ENCODE assay signal across 24 cellular contexts in the genomic region with DNA sequence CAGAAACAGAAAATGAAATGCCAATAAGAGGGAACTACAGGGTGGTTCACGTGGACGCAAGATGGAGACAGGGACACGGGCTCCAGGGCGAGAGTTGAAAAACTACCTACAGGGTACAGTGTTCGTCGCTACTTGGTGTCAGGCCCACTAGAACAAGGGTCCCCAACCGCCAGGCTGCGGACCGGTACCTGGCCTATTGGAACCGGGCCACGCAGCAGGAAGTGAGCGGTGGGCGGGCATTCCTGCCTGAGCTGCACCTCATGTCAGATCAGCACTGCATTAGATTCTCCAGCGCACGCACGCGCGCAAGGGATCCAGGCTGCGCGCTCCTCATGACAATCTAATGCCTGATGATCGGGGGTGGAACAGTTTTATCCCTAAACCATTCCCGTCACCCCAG. TPM values are rescaled to one million over a fixed set of nuclear protein-coding genes. Genes with fewer than 3 reads are reported as not detected.
DNase-seq lines count a peak whose midpoint lies in the region; ATAC-seq, FAIRE-seq and TF ChIP-seq lines count a peak whose summit lies in the region.
"Had no signal": no experiment of that assay in that cellular context is flagged by ENCODE, and none has a peak within 500 bp of the region (broad histone marks: within the 10 kb centered on the region; RNA-seq: fewer than 3 reads in every experiment).

No MANE protein-coding gene starts in this region.

- H4K20me1 ChIP-seq in PC-3 (ENCODE audit: low read length), result no peaks in the 10 kb centered on the region; the same call in 1 of the 2 replicates
- H4K20me1 ChIP-seq in K562 (replicated peaks; ENCODE audit: control insufficient read depth, insufficient read depth, low read length), result no peaks in the 10 kb centered on the region

- intact Hi-C loops in Caco-2 (cut with micrococcal nuclease; ENCODE audit: unreplicated experiment), result no loop called here
- intact Hi-C loops in PC-3 (cut with micrococcal nuclease), result no loop called here
- intact Hi-C loops in K562 (cut with micrococcal nuclease), result no loop called here
- intact Hi-C loops in lower lobe of right lung (cut with DNase I), result loop anchor here (10.0 kb wide), 1 partner anchor 49 kb away; no protein-coding TSS in a partner anchor
- intact Hi-C loops in pancreas (cut with DNase I), result loop anchor here in 1 of 3 donors (10.0 kb wide), 1 partner anchor 49 kb away; no protein-coding TSS in a partner anchor

- H3K9me3 ChIP-seq in Caco-2, result no peaks in the 10 kb centered on the region
- H3K9me3 ChIP-seq in PC-3 (ENCODE audit: low read length), result no peaks in the 10 kb centered on the region
- no peaks in the 10 kb centered on the region for H3K9me3 ChIP-seq in K562 (replicated peaks; ENCODE audit: control insufficient read depth, insufficient read depth, low read depth, low read length)
- no peaks in the 10 kb centered on the region for H3K9me3 ChIP-seq in lower lobe of right lung
- H3K9me3 ChIP-seq in pancreas, result no peaks in the 10 kb centered on the region
- H3K9me3 ChIP-seq: BLaER1, HAP-1 had no signal

- H3K4me3 Mint-ChIP-seq in Caco-2 (ENCODE audit: unreplicated experiment), result no peak overlapping the region
- H3K4me3 Mint-ChIP-seq: B cell; CD4-positive, CD25-positive, alpha-beta regulatory T cell; CD8-positive, alpha-beta T cell; HFFc6 had no signal

- H3K36me3 Mint-ChIP-seq in Caco-2 (ENCODE audit: insufficient read depth, unreplicated experiment), result peaks cover 72% of the 10 kb centered on the region

- no peaks in the 10 kb centered on the region for H3F3A ChIP-seq in PC-3 (ENCODE audit: low read length, unreplicated experiment)

- no peak overlapping the region for H3K4me2 ChIP-seq in PC-3 (ENCODE audit: low read length)
- H3K4me2 ChIP-seq in K562 (ENCODE audit: insufficient read depth, low read length), result no peak overlapping the region
- H3K4me2 ChIP-seq: BLaER1 had no signal

- DNase-seq in Caco-2, result no peak
- DNase-seq in PC-3, result no peak
- DNase-seq in K562 (ENCODE audit: extremely low read depth in 1 of 4, low spot score in 3 of 4), result no peak
- DNase-seq in substantia nigra (lab: John Stamatoyannopoulos, UW), result no peak
- no peak for DNase-seq in lower lobe of right lung
- no peak for DNase-seq in NCI-H524 treated with DMSO at 0.1 percent for 48 hours (lab: John Stamatoyannopoulos, UW)
- DNase-seq in pancreas, result no peak
- DNase-seq: CD4-positive, CD25-positive, alpha-beta regulatory T cell; CD8-positive, alpha-beta T cell; DMS 273 treated with DMSO at 0.1 percent for 48 hours; DMS79; EL; GDM1; GOT3; HFFc6 had no signal

- no peak for TF ChIP-seq EP300 in K562 (IDR thresholded peaks at IDR 0.05; ENCODE audit: low read length)

- no peaks in the 10 kb centered on the region for H3K27me3 ChIP-seq in Caco-2 (replicated peaks; ENCODE audit: control insufficient read depth, insufficient read depth, low read length)
- no peaks in the 10 kb centered on the region for H3K27me3 ChIP-seq in PC-3 (ENCODE audit: low read length)
- H3K27me3 ChIP-seq in K562 (ENCODE audit: control insufficient read depth in 2 of 2, insufficient read depth in 2 of 2, low read length in 2 of 2), result no peaks in the 10 kb centered on the region
- no peaks in the 10 kb centered on the region for H3K27me3 ChIP-seq in lower lobe of right lung (ENCODE audit: low read depth)
- no peaks in the 10 kb centered on the region for H3K27me3 ChIP-seq in pancreas
- H3K27me3 ChIP-seq: BLaER1 had no signal

- H3K27ac Mint-ChIP-seq in Caco-2 (ENCODE audit: unreplicated experiment), result no peak overlapping the region
- H3K27ac Mint-ChIP-seq: B cell; CD8-positive, alpha-beta T cell; HFFc6 had no signal

- H3K36me3 ChIP-seq in Caco-2 (ENCODE audit: control insufficient read depth, insufficient read depth, low read length) (peaks cover 4% of the 10 kb centered on the region), PC-3 (ENCODE audit: low read depth, low read length) (peaks cover 14% of the 10 kb centered on the region; the same call in 1 of the 2 replicates), K562 (ENCODE audit: control insufficient read depth, insufficient read depth, low read length) (peaks cover 33% of the 10 kb centered on the region; the same call in 2 of the 3 replicates), lower lobe of right lung (peaks cover 59% of the 10 kb centered on the region), pancreas (peaks cover 0 to 7% (median 2%) of the 10 kb centered on the region in 3 donors)

- H3K9ac ChIP-seq in PC-3 (ENCODE audit: low read length), result no peak overlapping the region
- no peak overlapping the region for H3K9ac ChIP-seq in K562 (ENCODE audit: insufficient read depth in 1 of 2, low read depth in 2 of 2, low read length in 2 of 2)
- H3K9ac ChIP-seq: BLaER1 had no signal

- H3K79me2 ChIP-seq in PC-3 (ENCODE audit: low read length), result peaks cover 10% of the 10 kb centered on the region
- no peaks in the 10 kb centered on the region for H3K79me2 ChIP-seq in K562 (ENCODE audit: control insufficient read depth, insufficient read depth, low read length)

- H3K27me3 Mint-ChIP-seq in Caco-2 (ENCODE audit: insufficient read depth, unreplicated experiment), result no peaks in the 10 kb centered on the region
- H3K27me3 Mint-ChIP-seq: B cell; CD4-positive, CD25-positive, alpha-beta regulatory T cell had no signal

- no peak for TF ChIP-seq POLR2A in K562 (conservative IDR thresholded peaks at IDR 0.05)

- H3K27ac ChIP-seq in PC-3 (ENCODE audit: low read length) (no peak overlapping the region), K562 (ENCODE audit: extremely low read depth, low read depth, low read length) (no peak overlapping the region), substantia nigra (ENCODE audit: low read depth, low read length, poor library complexity, severe bottlenecking) (peak overlapping the region; percentile 90), lower lobe of right lung (no peak overlapping the region), pancreas (no peak overlapping the region)
- H3K27ac ChIP-seq: BLaER1, C4-2B had no signal

- H3K9me2 ChIP-seq in PC-3 (replicated peaks; ENCODE audit: low read length), result no peaks in the 10 kb centered on the region

- no peak for TF ChIP-seq RAD21 in K562 (CRISPR knock-in tag; conservative IDR thresholded peaks at IDR 0.05 in 1 of 2, IDR thresholded peaks at IDR 0.05 in 1 of 2)

- FAIRE-seq in K562 (lab: Jason Lieb, UNC), result no peak
- FAIRE-seq in pancreas (lab: Jason Lieb, UNC), result no peak
- FAIRE-seq: D721Med, GM12891, GM18507, H54 had no signal

- in situ Hi-C loops in K562 (cut with MboI), result no loop called here

- H2AFZ ChIP-seq in PC-3 (ENCODE audit: low read length) (no peak overlapping the region), K562 (ENCODE audit: low read depth, low read length) (no peak overlapping the region)

- no peaks in the 10 kb centered on the region for H3K4me1 Mint-ChIP-seq in Caco-2 (ENCODE audit: low read depth, unreplicated experiment)

- CTCF ChIA-PET in Caco-2 (lab: Charles Lee), result no interaction called here
- CTCF ChIA-PET in PC-3 (lab: Charles Lee), result no interaction called here
- CTCF ChIA-PET in K562 (lab: Yijun Ruan, JAX; ENCODE audit: low intra/inter-chr PET ratio), result no interaction called here

- 93% methylated on average over 9 of the region's 22 CpGs for WGBS in K562 (ENCODE audit: insufficient coverage, low coverage, missing lambda C conversion rate)
- 97 to 98% methylated on average over 22 of the region's 22 CpGs for WGBS in pancreas, 2 donors

- H3K9me3 Mint-ChIP-seq in Caco-2 (ENCODE audit: unreplicated experiment), result no peaks in the 10 kb centered on the region
- H3K9me3 Mint-ChIP-seq: CD4-positive, CD25-positive, alpha-beta regulatory T cell; CD8-positive, alpha-beta T cell; HFFc6 had no signal

- TF ChIP-seq CTCF in Caco-2 (IDR thresholded peaks at IDR 0.05; ENCODE audit: insufficient read depth in 1 of 2, low read depth in 1 of 2, low read length in 1 of 2, severe bottlenecking in 1 of 2, unreplicated experiment in 1 of 2) (no peak), PC-3 (conservative IDR thresholded peaks at IDR 0.05; ENCODE audit: low read depth, low read length) (no peak), K562 (IDR thresholded peaks at IDR 0.05 in 2 of 3, conservative IDR thresholded peaks at IDR 0.05 in 1 of 3; ENCODE audit: insufficient read depth in 2 of 3, low read depth in 1 of 3, low read length in 3 of 3) (no peak), lower lobe of right lung (IDR thresholded peaks at IDR 0.05) (no peak), pancreas (IDR thresholded peaks at IDR 0.05) (no peak)

- no peaks in the 10 kb centered on the region for H3K9me1 ChIP-seq in K562 (ENCODE audit: control insufficient read depth, insufficient read depth, low read length)

- no peak for ATAC-seq in PC-3
- no peak for ATAC-seq in K562
- no peak for ATAC-seq in lower lobe of right lung
- ATAC-seq in GM19397 (IDR thresholded peaks at IDR 0.05; ENCODE audit: unreplicated experiment), result no peak
- ATAC-seq in pancreas, result no peak
- ATAC-seq: CD8-positive, alpha-beta T cell had no signal

- BruUV-seq in Caco-2 (replicated peaks; lab: Mats Ljungman, UMichigan), result TSS peak; percentile 51
- TSS peak; percentile 24 for BruUV-seq in PC-3 (replicated peaks; lab: Mats Ljungman, UMichigan)
- TSS peak; percentile 38 for BruUV-seq in K562 (replicated peaks; lab: Mats Ljungman, UMichigan)

- H3K4me1 ChIP-seq in Caco-2 (no peaks in the 10 kb centered on the region), PC-3 (ENCODE audit: insufficient read depth, low read length) (no peaks in the 10 kb centered on the region), K562 (replicated peaks in 1 of 2; ENCODE audit: control insufficient read depth in 2 of 2, insufficient read depth in 2 of 2, low read length in 2 of 2) (peaks cover 15 to 65% of the 10 kb centered on the region in 2 experiments; a peak in 4 of 5 replicates), lower lobe of right lung (peaks cover 17% of the 10 kb centered on the region), pancreas (no peaks in the 10 kb centered on the region)
- H3K4me1 ChIP-seq: HAP-1 had no signal

- POLR2A ChIA-PET in Caco-2 (lab: Charles Lee), result no interaction called here
- POLR2A ChIA-PET in PC-3 (lab: Charles Lee; ENCODE audit: unreplicated experiment), result no interaction called here
- POLR2A ChIA-PET in K562 (lab: Yijun Ruan, JAX), result interaction anchor here (1.1 kb wide), 1 partner anchor 10 kb away, joined by 3 read pairs; no protein-coding TSS in a partner anchor

- H3K4me3 ChIP-seq in Caco-2 (ENCODE audit: low read depth, low read length), result no peak overlapping the region
- no peak overlapping the region for H3K4me3 ChIP-seq in PC-3 (ENCODE audit: low read length)
- H3K4me3 ChIP-seq in K562, result no peak overlapping the region
- no peak overlapping the region for H3K4me3 ChIP-seq in lower lobe of right lung
- H3K4me3 ChIP-seq in pancreas, result no peak overlapping the region
- H3K4me3 ChIP-seq: BLaER1, HAP-1 had no signal

RNA-seq across cellular contexts. Expression of a gene that starts 14.8 kb away (rescaled TPM):
- total RNA-seq in Caco-2 (2022) (70.8 TPM in 2 replicates), PC-3 (2014; rRNA removed) (132 and 161 TPM in 2 replicates), K562 (2014; rRNA removed) (24.9 and 28.8 TPM in 2 replicates), K562 (2014; rRNA removed; fragmentation: Illumina TruSeq; extraction: Trizol) (2.8 and 4.4 TPM in 2 replicates), K562 (2015; rRNA removed; fragmentation: Illumina TruSeq; extraction: Trizol) (7.8 and 8.7 TPM in 2 replicates), K562 (2021) (30.7 and 31.3 TPM in 2 replicates), lower lobe of right lung (116 TPM), pancreas (10 to 100 TPM; 20.4 to 41.1 (median 23.0) TPM)
- 30.6 and 91.0 TPM in 2 replicates for total RNA-seq in K562 (2011; cell fraction: chromatin; rRNA removed; ENCODE audit: low replicate concordance)
- total RNA-seq in K562 (2011; cell fraction: nucleolus; rRNA removed), result 44.5 and 47.5 TPM in 2 replicates
- total RNA-seq in K562 (2011; cell fraction: nucleoplasm; rRNA removed), result 33.6 and 37.9 TPM in 2 replicates
- polyA plus RNA-seq in K562 (2011; rRNA removed) (8.3 and 13.8 TPM in 2 replicates), K562 (2014; fragmentation: Illumina TruSeq; extraction: Trizol) (7.2 and 12.4 TPM in 2 replicates), K562 (2014; fragmentation: Nextera tagmentation; extraction: Ambion mirVana) (1 to 10 TPM in 1 of 2 experiments, under 1 TPM in 1; 0.56 to 1.4 TPM), K562 (2014; rRNA removed) (26.2 and 28.2 TPM in 2 replicates), pancreas (10 to 100 TPM; 79.5 to 80.8 TPM)
- 13.6 and 29.1 TPM in 2 replicates for polyA plus RNA-seq in K562 (2011; cell fraction: cytosol; rRNA removed)
- 35.1 and 63.6 TPM in 2 replicates for polyA plus RNA-seq in K562 (2011; cell fraction: nucleus; rRNA removed)
- polyA plus RNA-seq in K562 (2012), result 15.0 and 19.9 TPM in 2 replicates
- 3.5 and 6.1 TPM in 2 replicates for polyA minus RNA-seq in K562 (2011; rRNA and poly(A)+ RNA removed)
- 8.0 and 13.7 TPM in 2 replicates for polyA minus RNA-seq in K562 (2011; cell fraction: cytosol; rRNA and poly(A)+ RNA removed)
- 9.4 and 12.0 TPM in 2 replicates for polyA minus RNA-seq in K562 (2011; cell fraction: nucleus; rRNA and poly(A)+ RNA removed)

RNA-seq across cellular contexts. Expression of a gene that starts 19.8 kb away (rescaled TPM):
- total RNA-seq in Caco-2 (2022), result 1.6 and 3.2 TPM in 2 replicates
- total RNA-seq in PC-3 (2014; rRNA removed), result 7.9 and 8.8 TPM in 2 replicates
- total RNA-seq in K562 (2011; cell fraction: chromatin; rRNA removed; ENCODE audit: low replicate concordance), result 17.1 and 35.0 TPM in 2 replicates
- total RNA-seq in K562 (2011; cell fraction: nucleolus; rRNA removed), result 12.5 and 17.5 TPM in 2 replicates
- 16.8 and 20.0 TPM in 2 replicates for total RNA-seq in K562 (2011; cell fraction: nucleoplasm; rRNA removed)
- total RNA-seq in K562 (2014; rRNA removed), result 4.4 and 5.9 TPM in 2 replicates
- 2.0 and 2.2 TPM in 2 replicates for total RNA-seq in K562 (2014; rRNA removed; fragmentation: Illumina TruSeq; extraction: Trizol)
- total RNA-seq in K562 (2015; rRNA removed; fragmentation: Illumina TruSeq; extraction: Trizol), result 3.5 and 3.6 TPM in 2 replicates
- total RNA-seq in K562 (2021), result 4.2 and 4.9 TPM in 2 replicates
- 4.2 and 5.2 TPM in 2 replicates for polyA plus RNA-seq in K562 (2011; rRNA removed)
- 2.7 and 4.0 TPM in 2 replicates for polyA plus RNA-seq in K562 (2011; cell fraction: cytosol; rRNA removed)
- polyA plus RNA-seq in K562 (2011; cell fraction: nucleus; rRNA removed), result 39.1 and 54.9 TPM in 2 replicates
- 6.0 and 16.4 TPM in 2 replicates for polyA plus RNA-seq in K562 (2012)
- polyA plus RNA-seq in K562 (2014; fragmentation: Illumina TruSeq; extraction: Trizol), result 3.9 and 4.3 TPM in 2 replicates
- under 1 TPM; 0.53 to 0.74 TPM for polyA plus RNA-seq in K562 (2014; fragmentation: Nextera tagmentation; extraction: Ambion mirVana)
- 3.6 and 5.3 TPM in 2 replicates for polyA plus RNA-seq in K562 (2014; rRNA removed)
- polyA minus RNA-seq in K562 (2011; rRNA and poly(A)+ RNA removed), result 2.6 and 2.7 TPM in 2 replicates
- 1.3 and 1.6 TPM in 2 replicates for polyA minus RNA-seq in K562 (2011; cell fraction: cytosol; rRNA and poly(A)+ RNA removed)
- polyA minus RNA-seq in K562 (2011; cell fraction: nucleus; rRNA and poly(A)+ RNA removed), result 6.4 and 9.8 TPM in 2 replicates
- total RNA-seq in lower lobe of right lung, result 5.1 TPM
- total RNA-seq in pancreas, result 1 to 10 TPM; 3.5 to 6.4 (median 5.0) TPM
- polyA plus RNA-seq in pancreas, result 1 to 10 TPM; 6.7 to 6.8 TPM

RNA-seq across cellular contexts. Expression of a gene that starts 48.7 kb away (rescaled TPM):
- total RNA-seq in Caco-2 (2022) (99.3 and 105 TPM in 2 replicates), PC-3 (2014; rRNA removed) (375 and 519 TPM in 2 replicates), K562 (2014; rRNA removed) (186 and 216 TPM in 2 replicates), K562 (2014; rRNA removed; fragmentation: Illumina TruSeq; extraction: Trizol) (4.8 and 6.1 TPM in 2 replicates), K562 (2015; rRNA removed; fragmentation: Illumina TruSeq; extraction: Trizol) (55.9 and 57.8 TPM in 2 replicates), K562 (2021) (111 and 113 TPM in 2 replicates), lower lobe of right lung (66.3 TPM), pancreas (10 to 100 TPM; 29.1 to 54.6 (median 38.8) TPM)
- total RNA-seq in K562 (2011; cell fraction: chromatin; rRNA removed; ENCODE audit: low replicate concordance), result 12.2 and 40.0 TPM in 2 replicates
- 43.4 and 62.2 TPM in 2 replicates for total RNA-seq in K562 (2011; cell fraction: nucleolus; rRNA removed)
- total RNA-seq in K562 (2011; cell fraction: nucleoplasm; rRNA removed), result 31.2 and 34.7 TPM in 2 replicates
- polyA plus RNA-seq in K562 (2011; rRNA removed) (54.2 and 66.2 TPM in 2 replicates), K562 (2014; fragmentation: Illumina TruSeq; extraction: Trizol) (7.8 and 43.9 TPM in 2 replicates), K562 (2014; fragmentation: Nextera tagmentation; extraction: Ambion mirVana) (10 to 100 TPM in 1 of 2 experiments, 1 to 10 TPM in 1; 4.2 to 20.6 TPM), K562 (2014; rRNA removed) (138 and 148 TPM in 2 replicates), pancreas (100 to 1,000 TPM in 1 of 2 donors, 10 to 100 TPM in 1; 76.3 to 136 TPM)
- polyA plus RNA-seq in K562 (2011; cell fraction: cytosol; rRNA removed), result 115 and 354 TPM in 2 replicates
- 75.6 and 121 TPM in 2 replicates for polyA plus RNA-seq in K562 (2011; cell fraction: nucleus; rRNA removed)
- 69.5 and 80.9 TPM in 2 replicates for polyA plus RNA-seq in K562 (2012)
- polyA minus RNA-seq in K562 (2011; rRNA and poly(A)+ RNA removed), result 6.6 and 10.6 TPM in 2 replicates
- 31.0 and 34.2 TPM in 2 replicates for polyA minus RNA-seq in K562 (2011; cell fraction: cytosol; rRNA and poly(A)+ RNA removed)
- 16.2 and 20.1 TPM in 2 replicates for polyA minus RNA-seq in K562 (2011; cell fraction: nucleus; rRNA and poly(A)+ RNA removed)
